In the genomic region with DNA sequence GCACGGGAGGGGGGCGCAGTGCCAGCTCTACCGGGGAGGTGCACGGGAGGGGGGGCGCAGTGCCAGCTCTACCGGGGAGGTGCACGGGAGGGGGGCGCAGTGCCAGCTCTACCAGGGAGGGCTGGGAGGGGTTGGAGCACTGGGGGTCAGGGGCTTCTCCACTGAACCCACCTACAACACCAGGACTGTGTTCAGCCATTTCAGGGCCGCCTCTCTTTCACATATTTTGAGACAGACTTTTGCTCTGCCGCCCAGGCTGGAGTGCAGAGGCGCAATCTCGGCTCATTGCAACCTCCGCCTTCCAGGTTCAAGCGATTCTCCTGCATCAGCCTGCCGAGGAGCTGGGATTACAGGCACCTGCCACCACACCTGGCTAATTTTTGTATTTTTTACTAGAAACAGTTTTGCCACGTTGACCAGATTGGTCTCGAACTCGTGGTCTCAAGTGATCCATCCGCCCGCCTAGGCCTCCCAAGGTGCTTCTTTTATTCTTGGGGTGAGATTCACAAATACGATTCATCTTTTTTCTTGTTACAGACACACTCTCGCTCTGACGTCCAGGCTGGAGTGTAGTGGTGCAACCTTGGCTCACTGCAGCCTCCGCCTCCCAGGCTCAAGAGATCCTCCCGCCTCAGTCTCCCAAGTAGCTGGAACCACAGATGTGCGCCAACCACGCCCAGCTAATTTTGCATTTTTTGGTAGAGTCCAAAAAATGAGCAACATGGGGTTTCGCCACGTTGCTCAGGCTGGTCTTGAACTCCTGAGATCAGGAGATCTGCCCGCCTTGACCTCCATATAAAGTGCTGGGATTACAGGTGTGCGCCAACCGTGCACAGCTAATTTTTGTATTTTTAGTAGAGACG, we compare ENCODE assay signal across 17 cellular contexts. TPM values are rescaled to one million over a fixed set of nuclear protein-coding genes. Genes with fewer than 3 reads are reported as not detected.
DNase-seq lines count a peak whose midpoint lies in the region; ATAC-seq, FAIRE-seq and TF ChIP-seq lines count a peak whose summit lies in the region.
"Had no signal": no experiment of that assay in that cellular context is flagged by ENCODE, and none has a peak within 500 bp of the region (broad histone marks: within the 10 kb centered on the region; RNA-seq: fewer than 3 reads in every experiment).

No MANE protein-coding gene starts in this region.

- CTCF ChIA-PET in CD8-positive, alpha-beta memory T cell (lab: Charles Lee): no interaction called here

- peaks cover 0 to 1% (median 0%) of the 10 kb centered on the region in 3 donors for H3K36me3 Mint-ChIP-seq in CD8-positive, alpha-beta memory T cell
- H3K36me3 Mint-ChIP-seq in T-helper 17 cell (ENCODE audit: low read depth): peaks cover 2% of the 10 kb centered on the region

- FAIRE-seq in kidney (lab: Jason Lieb, UNC): no peak
- FAIRE-seq: GM12878 had no signal

- H3K9me3 Mint-ChIP-seq in CD8-positive, alpha-beta memory T cell: no peaks in the 10 kb centered on the region
- H3K9me3 Mint-ChIP-seq: activated naive CD8-positive, alpha-beta T cell treated with anti-CD3 and anti-CD28 coated beads, Interleukin-2, amount 10 ng/mL, durations not matched to agents 7 days and 5 days; T-helper 2 cell treated with Interferon-gamma antibody and Interleukin-4, amounts not matched to agents 5 μg/mL and 100 μg/mL, for 36 hours had no signal

- DNase-seq in CD8-positive, alpha-beta memory T cell: peak in 1 of 5 donors; percentile 10
- DNase-seq in T-helper 17 cell (peak in 1 of 3 donors; percentile 1), kidney (peak; percentile 45), sciatic nerve (ENCODE audit: low spot score) (peak; percentile 49), MM.1S (no peak)
- DNase-seq: activated CD4-positive, alpha-beta T cell treated with anti-CD3 and anti-CD28 coated beads, Interleukin-2, amount 50 U/mL, for 1 hour; cerebellar nuclear complex; HCEC 1CT; NCI-H187 treated with DMSO at 0.1 percent for 48 hours; NCI-H748 treated with DMSO at 0.1 percent for 48 hours had no signal

- TF ChIP-seq CTCF in kidney (IDR thresholded peaks at IDR 0.05; ENCODE audit: borderline replicate concordance, extremely low read depth, insufficient read depth) (no peak), MM.1S (IDR thresholded peaks at IDR 0.05; ENCODE audit: low read length) (no peak)

- no peak overlapping the region for H2AFZ ChIP-seq in MM.1S (ENCODE audit: low read length)

- H3K9ac ChIP-seq in kidney (ENCODE audit: low read length in 2 of 2): no peak overlapping the region
- no peak overlapping the region for H3K9ac ChIP-seq in MM.1S (ENCODE audit: low read length)

- intact Hi-C loops in kidney (cut with DNase I) (no loop called here), sciatic nerve (cut with DNase I) (no loop called here)

- H3K27ac Mint-ChIP-seq in CD8-positive, alpha-beta memory T cell: peak overlapping the region in 6 of 8 donors; percentile 36 to 82 (median 67)
- H3K27ac Mint-ChIP-seq in T-helper 17 cell: no peak overlapping the region
- H3K27ac Mint-ChIP-seq: activated naive CD8-positive, alpha-beta T cell treated with anti-CD3 and anti-CD28 coated beads, Interleukin-2, amount 10 ng/mL, durations not matched to agents 7 days and 5 days; T-helper 2 cell treated with Interferon-gamma antibody and Interleukin-4, amounts not matched to agents 5 μg/mL and 100 μg/mL, for 36 hours had no signal

- H3K4me3 Mint-ChIP-seq in CD8-positive, alpha-beta memory T cell: no peak overlapping the region
- peak overlapping the region; percentile 25 for H3K4me3 Mint-ChIP-seq in T-helper 17 cell
- H3K4me3 Mint-ChIP-seq: activated naive CD8-positive, alpha-beta T cell treated with anti-CD3 and anti-CD28 coated beads, Interleukin-2, amount 10 ng/mL, durations not matched to agents 7 days and 5 days; T-helper 2 cell treated with Interferon-gamma antibody and Interleukin-4, amounts not matched to agents 5 μg/mL and 100 μg/mL, for 36 hours had no signal

- H3K4me1 Mint-ChIP-seq in CD8-positive, alpha-beta memory T cell: peaks cover 24 to 38% (median 24%) of the 10 kb centered on the region in 3 donors
- peaks cover 16% of the 10 kb centered on the region for H3K4me1 Mint-ChIP-seq in T-helper 17 cell

- POLR2A ChIA-PET in CD8-positive, alpha-beta memory T cell (lab: Charles Lee): no interaction called here

- H3K4me1 ChIP-seq in CD8-positive, alpha-beta memory T cell (ENCODE audit: insufficient read depth, low read length): peaks cover 18% of the 10 kb centered on the region
- H3K4me1 ChIP-seq in kidney (ENCODE audit: control insufficient read depth in 1 of 2, insufficient read depth in 1 of 2, low read depth in 1 of 2, low read length in 2 of 2): peaks cover 5 to 10% of the 10 kb centered on the region in 2 donors
- peaks cover 5% of the 10 kb centered on the region; the same call in 1 of the 2 replicates for H3K4me1 ChIP-seq in MM.1S (ENCODE audit: low read length)

- no peaks in the 10 kb centered on the region for H4K20me1 ChIP-seq in MM.1S (ENCODE audit: insufficient read depth, low read length)

- H3K9me3 ChIP-seq in CD8-positive, alpha-beta memory T cell (ENCODE audit: low read length): no peaks in the 10 kb centered on the region
- no peaks in the 10 kb centered on the region for H3K9me3 ChIP-seq in T-helper 17 cell (ENCODE audit: control insufficient read depth, low read length, poor library complexity, severe bottlenecking)
- no peaks in the 10 kb centered on the region for H3K9me3 ChIP-seq in kidney (ENCODE audit: control insufficient read depth in 1 of 2, low read length in 2 of 2)
- H3K9me3 ChIP-seq in MM.1S (replicated peaks; ENCODE audit: insufficient read depth, low read length): no peaks in the 10 kb centered on the region
- H3K9me3 ChIP-seq: heart right ventricle had no signal

- H3K27ac ChIP-seq in CD8-positive, alpha-beta memory T cell (ENCODE audit: low read depth, low read length): no peak overlapping the region
- no peak overlapping the region for H3K27ac ChIP-seq in kidney (ENCODE audit: low read depth in 2 of 2, low read length in 2 of 2)
- H3K27ac ChIP-seq in MM.1S (ENCODE audit: low read length): no peak overlapping the region
- H3K27ac ChIP-seq: heart right ventricle, HL-60 had no signal

- no peak for ATAC-seq in T-helper 17 cell
- no peak for ATAC-seq in sciatic nerve
- no peak for ATAC-seq in GM18511 (IDR thresholded peaks at IDR 0.05; ENCODE audit: unreplicated experiment)
- no peak for ATAC-seq in GM21717 (IDR thresholded peaks at IDR 0.05; ENCODE audit: unreplicated experiment)
- ATAC-seq: GM12878, heart right ventricle had no signal

- no peaks in the 10 kb centered on the region for H3K79me2 ChIP-seq in MM.1S (ENCODE audit: low read length)

- H3K36me3 ChIP-seq in CD8-positive, alpha-beta memory T cell (ENCODE audit: insufficient read depth, low read length): no peaks in the 10 kb centered on the region
- H3K36me3 ChIP-seq in kidney (ENCODE audit: control insufficient read depth in 1 of 2, insufficient read depth in 2 of 2, low read length in 2 of 2): no peaks in the 10 kb centered on the region
- H3K36me3 ChIP-seq in MM.1S (replicated peaks; ENCODE audit: insufficient read depth, low read length): no peaks in the 10 kb centered on the region
- H3K36me3 ChIP-seq: heart right ventricle had no signal

- no peaks in the 10 kb centered on the region for H3F3A ChIP-seq in MM.1S (ENCODE audit: insufficient read depth, low read length)

- no peaks in the 10 kb centered on the region for H3K27me3 Mint-ChIP-seq in CD8-positive, alpha-beta memory T cell
- H3K27me3 Mint-ChIP-seq in T-helper 17 cell: no peaks in the 10 kb centered on the region
- H3K27me3 Mint-ChIP-seq: activated naive CD8-positive, alpha-beta T cell treated with anti-CD3 and anti-CD28 coated beads, Interleukin-2, amount 10 ng/mL, durations not matched to agents 7 days and 5 days had no signal

- no peak overlapping the region for H3K4me3 ChIP-seq in CD8-positive, alpha-beta memory T cell (ENCODE audit: low read length)
- no peak overlapping the region for H3K4me3 ChIP-seq in kidney (ENCODE audit: low read length in 2 of 2)
- no peak overlapping the region for H3K4me3 ChIP-seq in MM.1S (ENCODE audit: low read length)
- H3K4me3 ChIP-seq: GM12878, heart right ventricle had no signal

- H3K9me2 ChIP-seq in MM.1S (replicated peaks; ENCODE audit: insufficient read depth, low read length): no peaks in the 10 kb centered on the region

- H3K4me2 ChIP-seq in MM.1S (ENCODE audit: low read depth, low read length): no peak overlapping the region

- no peaks in the 10 kb centered on the region for H3K27me3 ChIP-seq in CD8-positive, alpha-beta memory T cell (ENCODE audit: insufficient read depth, low read length, poor library complexity, severe bottlenecking)
- H3K27me3 ChIP-seq in MM.1S (replicated peaks; ENCODE audit: insufficient read depth, low read length): peaks cover 59% of the 10 kb centered on the region

RNA-seq across cellular contexts. Expression of a gene that starts 37.0 kb away (rescaled TPM):
- total RNA-seq in CD8-positive, alpha-beta memory T cell: 10 to 100 TPM; 67.7 to 77.3 TPM
- polyA plus RNA-seq in CD8-positive, alpha-beta memory T cell: 37.7 TPM
- total RNA-seq in T-helper 17 cell (10 to 100 TPM in 1 of 2 donors, 1 to 10 TPM in 1; 6.7 to 15.4 TPM), kidney (48.2 TPM), sciatic nerve (42.8 TPM)
- 36.4 TPM for polyA plus RNA-seq in kidney (ENCODE audit: insufficient read depth, low read depth, low replicate concordance)

RNA-seq across cellular contexts. Expression of a gene that starts 41.1 kb away (rescaled TPM):
- 10 to 100 TPM; 39.9 to 44.9 TPM for total RNA-seq in CD8-positive, alpha-beta memory T cell
- polyA plus RNA-seq in CD8-positive, alpha-beta memory T cell: 33.6 TPM
- total RNA-seq in T-helper 17 cell (10 to 100 TPM; 58.5 to 81.0 TPM), kidney (44.8 TPM), sciatic nerve (25.4 TPM)
- polyA plus RNA-seq in kidney (ENCODE audit: insufficient read depth, low read depth, low replicate concordance): 80.8 TPM

RNA-seq across cellular contexts. Expression of a gene that starts 57.9 kb away (rescaled TPM):
- total RNA-seq in CD8-positive, alpha-beta memory T cell: 10 to 100 TPM; 18.9 to 21.3 TPM
- polyA plus RNA-seq in CD8-positive, alpha-beta memory T cell: 25.9 TPM
- total RNA-seq in T-helper 17 cell (10 to 100 TPM; 40.1 to 43.2 TPM), kidney (14.7 TPM), sciatic nerve (18.3 TPM)
- 4.8 TPM for polyA plus RNA-seq in kidney (ENCODE audit: insufficient read depth, low read depth, low replicate concordance)
